ENCODE assay signal across 28 cellular contexts in the genomic region with DNA sequence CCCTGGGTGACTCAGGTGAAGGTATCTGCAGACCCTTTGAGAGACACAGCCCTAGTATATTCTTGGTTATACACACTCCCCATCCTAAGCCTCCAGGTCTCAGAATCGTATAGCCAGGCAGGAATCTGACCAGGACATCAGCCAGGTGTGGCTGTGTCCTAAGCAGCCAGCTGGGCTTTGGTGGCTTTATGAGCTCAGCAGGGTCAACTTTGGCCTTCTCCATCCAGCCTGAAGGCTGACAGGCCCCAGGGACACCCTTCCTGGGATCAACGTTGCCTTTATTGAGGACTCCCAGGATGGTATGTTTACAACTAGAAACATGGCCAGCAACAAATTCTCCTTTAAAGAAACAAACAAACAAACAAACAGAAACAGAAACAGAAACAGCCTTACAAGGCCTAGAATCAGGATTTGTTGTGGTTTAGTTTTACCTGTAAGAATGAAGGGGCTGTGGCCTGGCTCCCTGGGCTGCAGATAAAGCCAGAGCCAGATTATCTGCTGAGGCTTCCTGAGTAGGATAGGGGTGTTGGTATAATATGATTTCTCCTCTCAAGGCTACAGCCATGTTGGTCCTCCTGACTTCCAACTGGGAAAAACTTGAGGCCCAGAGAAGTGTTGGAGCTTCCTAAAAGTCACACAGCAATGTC.
DNase-seq lines count a peak whose midpoint lies in the region; ATAC-seq and TF ChIP-seq lines count a peak whose summit lies in the region.
"Had no signal": no experiment of that assay in that cellular context is flagged by ENCODE, and none has a peak within 500 bp of the region (broad histone marks: within the 10 kb centered on the region; RNA-seq: fewer than 3 reads in every experiment).

No MANE protein-coding gene starts in this region.

- no peak for TF ChIP-seq CTCF in foreskin fibroblast (IDR thresholded peaks at IDR 0.05; ENCODE audit: low read depth, low read length)

- no peak overlapping the region for H3K4me3 ChIP-seq in foreskin fibroblast (ENCODE audit: low read depth in 1 of 2, low read length in 2 of 2)
- H3K4me3 ChIP-seq: heart left ventricle, SJSA1, upper lobe of right lung had no signal

- DNase-seq in NCI-H2196 (lab: John Stamatoyannopoulos, UW; ENCODE audit: unreplicated experiment) = peak; percentile 26
- DNase-seq in NCI-H2196 treated with DMSO at 0.1 percent for 48 hours (lab: John Stamatoyannopoulos, UW; ENCODE audit: unreplicated experiment) = no peak
- peak; percentile 86 for DNase-seq in DMS53 (lab: John Stamatoyannopoulos, UW)
- DNase-seq in amniotic epithelial cell (ENCODE audit: low read depth) = peak; percentile 1
- peak; percentile 6 to 16 for DNase-seq in foreskin fibroblast
- no peak for DNase-seq in SW 1271 (lab: John Stamatoyannopoulos, UW)
- DNase-seq in activated CD4-positive, alpha-beta T cell treated with anti-CD3 and anti-CD28 coated beads, Interleukin-2, amount 50 U/mL, for 48 hours = no peak
- DNase-seq: activated CD8-positive, alpha-beta memory T cell treated with anti-CD3 and anti-CD28 coated beads for 24 hours; activated naive CD4-positive, alpha-beta T cell; activated T-cell treated with anti-CD3 and anti-CD28 coated beads, Interleukin-2, amount 50 U/mL, for 4 hours; AML-193; amygdala; caudate nucleus; CD4-positive, alpha-beta memory T cell; DMS153; heart left ventricle; KBM-7; naive thymus-derived CD4-positive, alpha-beta T cell; NCI-H2171 treated with DMSO at 0.1 percent for 48 hours; occipital lobe; small intestine; stimulated activated CD4-positive, alpha-beta T cell treated with anti-CD3 and anti-CD28 coated beads, Interleukin-1b, Interleukin-23, amount 100 ng/mL, for 48 hours; T-helper 1 cell; upper lobe of right lung had no signal

- ATAC-seq in GM19324 (IDR thresholded peaks at IDR 0.05; ENCODE audit: low FRiP score, unreplicated experiment) = no peak
- ATAC-seq: activated CD4-positive, CD25-positive, alpha-beta regulatory T cell treated with anti-CD3 and anti-CD28 coated beads, Interleukin-2, amount 50 U/mL, for 24 hours; activated T-cell treated with anti-CD3 and anti-CD28 coated beads, Interleukin-2, amount 50 U/mL, for 4 hours; heart left ventricle; left lobe of liver; naive thymus-derived CD4-positive, alpha-beta T cell; upper lobe of right lung had no signal

Comparison
In these comparisons a context has a peak if more than half of its experiments do, and no peak if none do; other contexts are left out.
1. DNase-seq: peak in NCI-H2196 (single experiment), DMS53 (single experiment), amniotic epithelial cell (single experiment) and foreskin fibroblast (2 of 2); none in NCI-H2196 treated with DMSO at 0.1 percent for 48 hours (single experiment), SW 1271 (0 of 2) and activated CD4-positive, alpha-beta T cell treated with anti-CD3 and anti-CD28 coated beads, Interleukin-2, amount 50 U/mL, for 48 hours (0 of 2).